In genomic region chr1:105914403-105914802, GRCh38 we compare ENCODE assay signal across 16 cellular contexts.
A peak's percentile ranks its signal among the peaks of the same experiment; 100 is the strongest.
DNase-seq lines count a peak whose midpoint lies in the region; ATAC-seq, FAIRE-seq and TF ChIP-seq lines count a peak whose summit lies in the region.
"Had no signal": no experiment of that assay in that cellular context is flagged by ENCODE, and none has a peak within 500 bp of the region (broad histone marks: within the 10 kb centered on the region; RNA-seq: fewer than 3 reads in every experiment).

No MANE protein-coding gene starts in this region.

- TF ChIP-seq POLR2A in H1 (IDR thresholded peaks at IDR 0.05; ENCODE audit: control extremely low read depth in 1 of 2, low read depth in 2 of 2, low read length in 2 of 2) (no peak), thyroid gland (IDR thresholded peaks at IDR 0.05) (no peak)

- H2BK5ac ChIP-seq in H1 (ENCODE audit: low read depth, low read length) = no peak overlapping the region

- H3K14ac ChIP-seq in H1 (ENCODE audit: insufficient read length) = no peak overlapping the region

- no peak for TF ChIP-seq EP300 in H1 (IDR thresholded peaks at IDR 0.05; ENCODE audit: borderline replicate concordance in 1 of 2, low read depth in 2 of 2, low read length in 2 of 2)

- no peak overlapping the region for H3K9ac ChIP-seq in H1 (replicated peaks in 1 of 4; ENCODE audit: extremely low read depth in 1 of 4, low read depth in 3 of 4, low read length in 3 of 4)

- no peak overlapping the region for H2AK5ac ChIP-seq in H1 (ENCODE audit: low read depth, low read length)

- CTCF ChIA-PET in H1 (lab: Charles Lee; ENCODE audit: partially characterized antibody) = interaction anchor here (0.7 to 1.4 kb wide), 3 partner anchors 8 to 1587 kb away, joined by 3 read pairs; no protein-coding TSS in a partner anchor

- H3K36me3 ChIP-seq in H1 (ENCODE audit: control insufficient read depth in 2 of 4, insufficient read depth in 4 of 4, low read length in 3 of 4) (no peaks in the 10 kb centered on the region), thyroid gland (no peaks in the 10 kb centered on the region)

- DNase-seq in NCI-H1417 (lab: John Stamatoyannopoulos, UW) = peak in 2 of 3 experiments; percentile 43 to 74
- DNase-seq in NCI-H1417 treated with DMSO at 0.1 percent for 48 hours (lab: John Stamatoyannopoulos, UW) = no peak
- peak; percentile 96 for DNase-seq in NCI-H345 (lab: John Stamatoyannopoulos, UW)
- DNase-seq in H1 (ENCODE audit: low read depth in 1 of 2, low spot score in 2 of 2) = no peak
- DNase-seq in thyroid gland = peak; percentile 58 to 59
- DNase-seq in NCI-H446 treated with DMSO at 0.1 percent for 48 hours (lab: John Stamatoyannopoulos, UW) = no peak
- DNase-seq in glomerular visceral epithelial cell (ENCODE audit: extremely low spot score) = no peak
- DNase-seq: CD4-positive, alpha-beta T cell; EL; GOT3; MV-4-11; NCI-H187 treated with DMSO at 0.1 percent for 48 hours; NCI-H226 had no signal

- no peak for ATAC-seq in HG02884 (IDR thresholded peaks at IDR 0.05; ENCODE audit: unreplicated experiment)
- ATAC-seq: A549 had no signal

- H2BK15ac ChIP-seq in H1 (ENCODE audit: low read length) = no peak overlapping the region

- no peak overlapping the region for H3K4ac ChIP-seq in H1 (replicated peaks; ENCODE audit: insufficient read length, low read depth, low read length)

- no peak for FAIRE-seq in H1 (lab: Jason Lieb, UNC)
- FAIRE-seq: A549, RCC 7860 had no signal

- H2BK20ac ChIP-seq in H1 (ENCODE audit: low read length) = no peak overlapping the region

- no peak overlapping the region for H3K18ac ChIP-seq in H1 (ENCODE audit: extremely low read depth, low read length)

- intact Hi-C loops in thyroid gland (cut with DNase I) = no loop called here

- H4K5ac ChIP-seq in H1 (ENCODE audit: insufficient read length, low read depth, low read length) = no peak overlapping the region

- H3K27me3 ChIP-seq in H1 (replicated peaks in 1 of 4; ENCODE audit: control insufficient read depth in 3 of 4, extremely low read depth in 1 of 4, insufficient read depth in 3 of 4, low read length in 3 of 4) (no peaks in the 10 kb centered on the region), thyroid gland (no peaks in the 10 kb centered on the region)

- H3K4me3 ChIP-seq in H1 (ENCODE audit: extremely low read depth in 1 of 4, insufficient read depth in 2 of 4, low read depth in 3 of 4, low read length in 4 of 4) = no peak overlapping the region
- no peak overlapping the region for H3K4me3 ChIP-seq in thyroid gland (replicated peaks in 1 of 3)
- H3K4me3 ChIP-seq: A549 had no signal

- H3K9me3 ChIP-seq in H1 (ENCODE audit: insufficient read depth in 2 of 2, low read depth in 1 of 2, low read length in 1 of 2) = 0 out of 4 replicates have a peak, but pooled peaks cover 0 to 2% of the 10 kb centered on the region in 2 experiments
- H3K9me3 ChIP-seq in thyroid gland = no peaks in the 10 kb centered on the region
- H3K9me3 ChIP-seq: A549 had no signal

- 94% methylated on average over 5 of the region's 5 CpGs; no CpG with 5 or more reads in 1 of the 2 experiments for WGBS in H1 (ENCODE audit: extremely low coverage in 1 of 2, insufficient coverage in 1 of 2, insufficient read length in 1 of 2, insufficient replicate concordance in 2 of 2, low coverage in 1 of 2, low lambda C conversion rate in 2 of 2, missing lambda C conversion rate in 1 of 2), 2 experiments
- WGBS in thyroid gland, 2 donors = 61 to 80% methylated on average over 3 to 4 of the region's 5 CpGs

- H2BK120ac ChIP-seq in H1 (replicated peaks; ENCODE audit: low read depth, low read length) = no peak overlapping the region

- H4K91ac ChIP-seq in H1 (replicated peaks; ENCODE audit: insufficient read length, low read length) = no peak overlapping the region

- H3K4me1 ChIP-seq in H1 (replicated peaks in 1 of 4; ENCODE audit: control insufficient read depth in 3 of 4, insufficient read depth in 4 of 4, low read length in 3 of 4) = no peaks in the 10 kb centered on the region
- no peaks in the 10 kb centered on the region for H3K4me1 ChIP-seq in thyroid gland
- H3K4me1 ChIP-seq: A549 had no signal

- TF ChIP-seq CTCF in H1 (IDR thresholded peaks at IDR 0.05; ENCODE audit: control extremely low read depth in 1 of 3, insufficient read depth in 1 of 3, low read depth in 1 of 3, low read length in 3 of 3) (no peak), thyroid gland (IDR thresholded peaks at IDR 0.05) (no peak)

- no peak overlapping the region for H2BK12ac ChIP-seq in H1 (ENCODE audit: low read depth, low read length)

- no peaks in the 10 kb centered on the region for H4K20me1 ChIP-seq in H1 (replicated peaks in 1 of 2; ENCODE audit: control insufficient read depth in 1 of 2, insufficient read depth in 2 of 2, low read length in 2 of 2)

- no peak overlapping the region for H3K56ac ChIP-seq in H1 (replicated peaks; ENCODE audit: insufficient read length, low read depth, low read length)

- no peaks in the 10 kb centered on the region for H3K79me2 ChIP-seq in H1 (ENCODE audit: control insufficient read depth in 1 of 2, insufficient read depth in 2 of 2, low read length in 2 of 2)

- H3K23ac ChIP-seq in H1 (ENCODE audit: insufficient read length) = no peak overlapping the region

- TF ChIP-seq RAD21 in H1 (IDR thresholded peaks at IDR 0.05 in 1 of 2, conservative IDR thresholded peaks at IDR 0.05 in 1 of 2; ENCODE audit: low read depth in 2 of 2, low read length in 2 of 2) = no peak

- H3K79me1 ChIP-seq in H1 (ENCODE audit: low read depth, low read length) = no peaks in the 10 kb centered on the region

- 0 out of 2 replicates have a peak overlapping the region, but pooled peaks have one; percentile 39 for H2AFZ ChIP-seq in H1 (ENCODE audit: low read length)

- POLR2A ChIA-PET in H1 (lab: Charles Lee; ENCODE audit: partially characterized antibody) = no interaction called here

- H3K27ac ChIP-seq in H1 (ENCODE audit: low read depth, low read length) (no peak overlapping the region), thyroid gland (no peak overlapping the region)
- H3K27ac ChIP-seq: A549 had no signal

- peak overlapping the region; percentile 38; the same call in 1 of the 2 replicates for H4K8ac ChIP-seq in H1 (ENCODE audit: extremely low read depth, insufficient read depth, low read length)

- H3K23me2 ChIP-seq in H1 (ENCODE audit: low read depth, low read length) = no peaks in the 10 kb centered on the region

- H3K4me2 ChIP-seq in H1 (ENCODE audit: insufficient read depth in 1 of 2, low read depth in 2 of 2, low read length in 2 of 2) = no peak overlapping the region
- H3K4me2 ChIP-seq: A549 had no signal

TF ChIP-seq in H1, 55 proteins besides CTCF, POLR2A, EP300 and RAD21:
- no peak for TF ChIP-seq RNF2 (IDR thresholded peaks at IDR 0.05; ENCODE audit: borderline replicate concordance, low read depth, low read length, missing control alignments, poor library complexity, severe bottlenecking)
- no peak for TF ChIP-seq CEBPB (IDR thresholded peaks at IDR 0.05; ENCODE audit: low read depth, low read length)
- TF ChIP-seq ATF3 (IDR thresholded peaks at IDR 0.05; ENCODE audit: insufficient read depth, low read depth, low read length) = no peak
- no peak for TF ChIP-seq TEAD4 (IDR thresholded peaks at IDR 0.05; ENCODE audit: low read depth, low read length)
- no peak for TF ChIP-seq TAF7 (optimal IDR thresholded peaks at IDR 0.05; ENCODE audit: borderline replicate concordance, low read depth, low read length)
- TF ChIP-seq CHD2 (IDR thresholded peaks at IDR 0.05; ENCODE audit: low read length) = no peak
- no peak for TF ChIP-seq JUND (IDR thresholded peaks at IDR 0.05; ENCODE audit: low read length)
- no peak for TF ChIP-seq CREB1 (IDR thresholded peaks at IDR 0.05)
- TF ChIP-seq SAP30 (IDR thresholded peaks at IDR 0.05; ENCODE audit: insufficient read depth, insufficient replicate concordance, low read length) = no peak
- no peak for TF ChIP-seq CTBP2 (IDR thresholded peaks at IDR 0.05; ENCODE audit: borderline replicate concordance, insufficient read depth, insufficient read length, low read length)
- TF ChIP-seq TBP (IDR thresholded peaks at IDR 0.05; ENCODE audit: low read depth, low read length) = no peak
- TF ChIP-seq SUZ12 (IDR thresholded peaks at IDR 0.05; ENCODE audit: low read length) = no peak
- TF ChIP-seq POLR2AphosphoS5 (IDR thresholded peaks at IDR 0.05; ENCODE audit: low read depth, low read length) = no peak
- no peak for TF ChIP-seq RXRA (IDR thresholded peaks at IDR 0.05; ENCODE audit: insufficient read depth, low read depth, low read length)
- TF ChIP-seq JUN (IDR thresholded peaks at IDR 0.05; ENCODE audit: low read depth, low read length) = no peak
- no peak for TF ChIP-seq NANOG (IDR thresholded peaks at IDR 0.05; ENCODE audit: insufficient read depth, low read depth, low read length, poor library complexity, severe bottlenecking)
- no peak for TF ChIP-seq ZNF274 (IDR thresholded peaks at IDR 0.05; ENCODE audit: borderline replicate concordance, extremely low read depth, low read length)
- no peak for TF ChIP-seq HDAC2 (IDR thresholded peaks at IDR 0.05; ENCODE audit: borderline replicate concordance in 1 of 2, low read depth in 2 of 2, low read length in 2 of 2)

Comparison
In these comparisons a context has a peak if more than half of its experiments do, and no peak if none do; other contexts are left out.
1. DNase-seq: peak in NCI-H1417 (2 of 3), NCI-H345 (single experiment) and thyroid gland (2 of 2); none in NCI-H1417 treated with DMSO at 0.1 percent for 48 hours (single experiment), H1 (0 of 2), NCI-H446 treated with DMSO at 0.1 percent for 48 hours (single experiment) and glomerular visceral epithelial cell (single experiment).